Comparison of ENCODE assay signal across 22 cellular contexts in genomic region chr2:233968556-233968955, GRCh38. TPM values are rescaled to one million over a fixed set of nuclear protein-coding genes. Genes with fewer than 3 reads are reported as not detected.
DNase-seq lines count a peak whose midpoint lies in the region; ATAC-seq, FAIRE-seq and TF ChIP-seq lines count a peak whose summit lies in the region.
"Had no signal": no experiment of that assay in that cellular context is flagged by ENCODE, and none has a peak within 500 bp of the region (broad histone marks: within the 10 kb centered on the region; RNA-seq: fewer than 3 reads in every experiment).

No MANE protein-coding gene starts in this region.

- no peaks in the 10 kb centered on the region for H3K9me2 ChIP-seq in MM.1S (replicated peaks; ENCODE audit: insufficient read depth, low read length)

- H3K36me3 ChIP-seq in MM.1S (replicated peaks; ENCODE audit: insufficient read depth, low read length) = peaks cover 3% of the 10 kb centered on the region; the same call in 1 of the 2 replicates
- no peaks in the 10 kb centered on the region for H3K36me3 ChIP-seq in GM12878 (ENCODE audit: control insufficient read depth in 2 of 2, insufficient read depth in 2 of 2, low read length in 1 of 2)
- H3K36me3 ChIP-seq in neuronal stem cell (replicated peaks in 1 of 2; ENCODE audit: control insufficient read depth in 2 of 2, insufficient read depth in 2 of 2, low read length in 2 of 2) = peaks cover 0 to 9% of the 10 kb centered on the region in 2 donors
- H3K36me3 ChIP-seq: HAP-1, SJSA1 had no signal

- H3K9ac ChIP-seq in MM.1S (ENCODE audit: low read length) (peak overlapping the region; percentile 94), GM12878 (ENCODE audit: control insufficient read depth, insufficient read depth, low read length) (no peak overlapping the region), neuronal stem cell (ENCODE audit: low read depth, low read length, poor library complexity) (no peak overlapping the region)
- H3K9ac ChIP-seq: GM23248 had no signal

- H2AK5ac ChIP-seq in neuronal stem cell (ENCODE audit: low read depth, low read length) = no peak overlapping the region

- H3K9me3 ChIP-seq in MM.1S (replicated peaks; ENCODE audit: insufficient read depth, low read length) = no peaks in the 10 kb centered on the region
- no peaks in the 10 kb centered on the region for H3K9me3 ChIP-seq in GM12878 (replicated peaks; ENCODE audit: control insufficient read depth, insufficient read depth, low read length)
- no peaks in the 10 kb centered on the region for H3K9me3 ChIP-seq in neuronal stem cell (replicated peaks in 1 of 2; ENCODE audit: control insufficient read depth in 2 of 2, insufficient read depth in 1 of 2, low read depth in 1 of 2, low read length in 2 of 2)
- H3K9me3 ChIP-seq: HAP-1, SJSA1 had no signal

- RAD21 ChIA-PET in GM12878 (lab: Charles Lee; ENCODE audit: unreplicated experiment) = no interaction called here

- no peaks in the 10 kb centered on the region for H3K9me3 Mint-ChIP-seq in stimulated activated naive CD8-positive, alpha-beta T cell treated with anti-CD3 and anti-CD28 coated beads, Interleukin-15, amount 100 ng/mL, for 72 hours

- no peak for DNase-seq in stimulated activated naive CD8-positive, alpha-beta T cell treated with anti-CD3 and anti-CD28 coated beads, Interleukin-15, amount 100 ng/mL, for 72 hours
- no peak for DNase-seq in stimulated activated naive CD8-positive, alpha-beta T cell treated with anti-CD3 and anti-CD28 coated beads, Interleukin-15, Interleukin-2, amounts not matched to agents 100 U/mL and 50 U/mL, for 24 hours
- DNase-seq in MM.1S = peak; percentile 81
- no peak for DNase-seq in GM12878 (ENCODE audit: low read depth, low spot score)
- DNase-seq in ureter (ENCODE audit: low spot score) = peak; percentile 8
- no peak for DNase-seq in neuronal stem cell (ENCODE audit: low spot score)
- DNase-seq in GM10266 (ENCODE audit: extremely low spot score) = no peak
- no peak for DNase-seq in activated gamma-delta T cell treated with Interleukin-2 at 50 U/mL for 16 hours
- DNase-seq: DMS53, GM23248, NCI-H1092 treated with DMSO at 0.1 percent for 48 hours, NCI-H146, NCI-H2029, NCI-H226, NCI-H510A treated with DMSO at 0.1 percent for 48 hours, NCI-H748 treated with DMSO at 0.1 percent for 48 hours had no signal

- H3F3A ChIP-seq in MM.1S (ENCODE audit: insufficient read depth, low read length) = peaks cover 40% of the 10 kb centered on the region

- no peak overlapping the region for H3K27ac Mint-ChIP-seq in stimulated activated naive CD8-positive, alpha-beta T cell treated with anti-CD3 and anti-CD28 coated beads, Interleukin-15, amount 100 ng/mL, for 72 hours

- POLR2A ChIA-PET in GM12878 (lab: Charles Lee) = no interaction called here

- no peak overlapping the region for H2BK12ac ChIP-seq in neuronal stem cell (ENCODE audit: low read length)

- peak overlapping the region; percentile 64 for H3K4me3 ChIP-seq in MM.1S (ENCODE audit: low read length)
- no peak overlapping the region for H3K4me3 ChIP-seq in GM12878
- no peak overlapping the region for H3K4me3 ChIP-seq in neuronal stem cell (ENCODE audit: low read length in 2 of 2)
- H3K4me3 ChIP-seq: GM23248, HAP-1, K562, SJSA1 had no signal

- in situ Hi-C loops in GM12878 (cut with MboI) = no loop called here

- TF ChIP-seq EP300 in GM12878 (IDR thresholded peaks at IDR 0.05; ENCODE audit: borderline replicate concordance in 1 of 2, control insufficient read depth in 1 of 2, low read depth in 2 of 2, low read length in 2 of 2) = no peak

- no peak for FAIRE-seq in GM12878 (lab: Jason Lieb, UNC)
- FAIRE-seq: K562 had no signal

- no TSS peak for BruUV-seq in GM12878 (replicated peaks; lab: Mats Ljungman, UMichigan)

- TF ChIP-seq CTCF in MM.1S (IDR thresholded peaks at IDR 0.05; ENCODE audit: low read length) = no peak
- no peak for TF ChIP-seq CTCF in GM12878 (IDR thresholded peaks at IDR 0.05 in 2 of 3, conservative IDR thresholded peaks at IDR 0.05 in 1 of 3; ENCODE audit: control insufficient read depth in 2 of 3, extremely low read depth in 1 of 3, insufficient read depth in 1 of 3, low read depth in 3 of 3, low read length in 3 of 3)
- no peak for TF ChIP-seq CTCF in GM10266 (IDR thresholded peaks at IDR 0.05; ENCODE audit: control insufficient read depth, insufficient read depth, low read depth, missing control alignments)

- H3K4me1 ChIP-seq in MM.1S (ENCODE audit: low read length) (peaks cover 46% of the 10 kb centered on the region), GM12878 (ENCODE audit: control insufficient read depth, insufficient read depth, low read length) (no peaks in the 10 kb centered on the region), neuronal stem cell (ENCODE audit: control insufficient read depth in 2 of 2, insufficient read depth in 1 of 2, low read depth in 1 of 2, low read length in 2 of 2) (peaks cover 0 to 3% of the 10 kb centered on the region in 2 donors)
- H3K4me1 ChIP-seq: HAP-1 had no signal

- peaks cover 15% of the 10 kb centered on the region for H3K4me1 Mint-ChIP-seq in stimulated activated naive CD8-positive, alpha-beta T cell treated with anti-CD3 and anti-CD28 coated beads, Interleukin-15, amount 100 ng/mL, for 72 hours

- no peak overlapping the region for H2BK15ac ChIP-seq in neuronal stem cell (ENCODE audit: low read length)

- no peak overlapping the region for H4K8ac ChIP-seq in neuronal stem cell (ENCODE audit: low read depth, low read length)

- no peak overlapping the region for H3K14ac ChIP-seq in neuronal stem cell (ENCODE audit: low read length)

- no peak overlapping the region for H3K4ac ChIP-seq in neuronal stem cell (ENCODE audit: low read length)

- no peak for TF ChIP-seq POLR2A in GM12878 (IDR thresholded peaks at IDR 0.05; ENCODE audit: low read depth, low read length)

- H4K91ac ChIP-seq in neuronal stem cell (ENCODE audit: low read depth, low read length, poor library complexity) = no peak overlapping the region

- no peak for TF ChIP-seq RAD21 in GM12878 (IDR thresholded peaks at IDR 0.05; ENCODE audit: insufficient read depth, low read depth, low read length)

- H4K20me1 ChIP-seq in MM.1S (ENCODE audit: insufficient read depth, low read length) = no peaks in the 10 kb centered on the region
- no peaks in the 10 kb centered on the region for H4K20me1 ChIP-seq in GM12878 (ENCODE audit: control insufficient read depth, insufficient read depth)

- no peak overlapping the region for H3K4me3 Mint-ChIP-seq in stimulated activated naive CD8-positive, alpha-beta T cell treated with anti-CD3 and anti-CD28 coated beads, Interleukin-15, amount 100 ng/mL, for 72 hours

- no peak overlapping the region for H2BK5ac ChIP-seq in neuronal stem cell (ENCODE audit: low read length)

- intact Hi-C loops in GM12878 (cut with micrococcal nuclease; ENCODE audit: unreplicated experiment) = no loop called here

- H2BK120ac ChIP-seq in neuronal stem cell (ENCODE audit: low read depth, low read length) = no peak overlapping the region

- H3K27me3 Mint-ChIP-seq in stimulated activated naive CD8-positive, alpha-beta T cell treated with anti-CD3 and anti-CD28 coated beads, Interleukin-15, amount 100 ng/mL, for 72 hours = no peaks in the 10 kb centered on the region

- no peak overlapping the region for H3K18ac ChIP-seq in neuronal stem cell (ENCODE audit: low read length)

- SMC1A ChIA-PET in GM12878 (lab: Charles Lee; ENCODE audit: uncharacterized antibody, unreplicated experiment) = interaction anchor here (1.0 kb wide), 1 partner anchor 68 kb away, joined by 3 read pairs; no protein-coding TSS in a partner anchor

- H3K23ac ChIP-seq in neuronal stem cell (ENCODE audit: low read depth, low read length, poor library complexity) = no peak overlapping the region

- H2AFZ ChIP-seq in MM.1S (ENCODE audit: low read length) (peak overlapping the region; percentile 18; the same call in 1 of the 2 replicates), GM12878 (ENCODE audit: control insufficient read depth, low read depth, low read length) (no peak overlapping the region), neuronal stem cell (ENCODE audit: low read length) (no peak overlapping the region)
- H2AFZ ChIP-seq: GM23248 had no signal

- H3K27me3 ChIP-seq in MM.1S (replicated peaks; ENCODE audit: insufficient read depth, low read length) (no peaks in the 10 kb centered on the region), GM12878 (replicated peaks in 1 of 2; ENCODE audit: control insufficient read depth in 2 of 2, insufficient read depth in 2 of 2, low read length in 1 of 2) (no peaks in the 10 kb centered on the region; a peak in 1 of 4 replicates), neuronal stem cell (ENCODE audit: control insufficient read depth in 3 of 3, insufficient read depth in 3 of 3, low read depth in 1 of 3, low read length in 3 of 3) (no peaks in the 10 kb centered on the region)
- H3K27me3 ChIP-seq: SJSA1 had no signal

- peak overlapping the region; percentile 99 for H3K27ac ChIP-seq in MM.1S (ENCODE audit: low read length)
- H3K27ac ChIP-seq in GM12878 (ENCODE audit: control insufficient read depth, insufficient read depth) = no peak overlapping the region
- H3K27ac ChIP-seq in neuronal stem cell (replicated peaks; ENCODE audit: low read length) = no peak overlapping the region
- H3K27ac ChIP-seq: C4-2B, GM23248, SJSA1 had no signal

- ATAC-seq in stimulated activated naive CD8-positive, alpha-beta T cell treated with anti-CD3 and anti-CD28 coated beads, Interleukin-15, amount 100 ng/mL, for 72 hours = peak; percentile 52
- no peak for ATAC-seq in stimulated activated naive CD8-positive, alpha-beta T cell treated with anti-CD3 and anti-CD28 coated beads, Interleukin-15, Interleukin-2, amounts not matched to agents 100 U/mL and 50 U/mL, for 24 hours
- ATAC-seq in GM12878 = no peak; the same call in 2 of the 3 replicates
- ATAC-seq: K562, Right ventricle myocardium inferior had no signal

- CTCF ChIA-PET in GM12878 (lab: Yijun Ruan, JAX) = no interaction called here

- WGBS in GM12878 (ENCODE audit: insufficient coverage, insufficient replicate concordance, low lambda C conversion rate, missing lambda C conversion rate) = 14% methylated on average over 4 of the region's 4 CpGs
- WGBS in neuronal stem cell (ENCODE audit: extremely low coverage in 2 of 2, insufficient read length in 2 of 2, insufficient replicate concordance in 1 of 2), 2 donors = no CpG with 5 or more reads among the region's 4 CpGs

- H3K79me2 ChIP-seq in MM.1S (ENCODE audit: low read length) (peaks cover 38% of the 10 kb centered on the region), GM12878 (ENCODE audit: control insufficient read depth, insufficient read depth, low read length) (no peaks in the 10 kb centered on the region)

- no peaks in the 10 kb centered on the region for H3K79me1 ChIP-seq in neuronal stem cell (ENCODE audit: low read depth, low read length)

- H3K4me2 ChIP-seq in MM.1S (ENCODE audit: low read depth, low read length) = peak overlapping the region; percentile 96
- no peak overlapping the region for H3K4me2 ChIP-seq in GM12878 (ENCODE audit: control insufficient read depth, insufficient read depth)
- H3K4me2 ChIP-seq in neuronal stem cell (ENCODE audit: insufficient read depth, low read length, poor library complexity, severe bottlenecking) = no peak overlapping the region

RNA-seq across cellular contexts. Expression of gene TRPM8, which starts 51.4 kb away (rescaled TPM):
- total RNA-seq in GM12878 (2013; cell fraction: nucleolus; rRNA removed) = 2.3 and 3.5 TPM in 2 replicates
- total RNA-seq in GM12878 (2014; rRNA removed) (not detected in 2 replicates), GM12878 (2014; rRNA removed; fragmentation: Illumina TruSeq; extraction: Trizol) (not detected in 2 replicates), GM12878 (2021) (not detected in 2 replicates), ureter (not detected)
- not detected for polyA plus RNA-seq in GM12878 (2011; ENCODE audit: low read depth)
- polyA plus RNA-seq in GM12878 (2011; rRNA removed) (3.9 and 5.5 TPM in 2 replicates), GM12878 (2014; fragmentation: Illumina TruSeq; extraction: Trizol) (not detected in 2 replicates), GM12878 (2014; fragmentation: Nextera tagmentation; extraction: Ambion mirVana) (not detected), GM12878 (2014; rRNA removed) (0.04 TPM in 1 of 2 replicates, not detected in the other), GM12878 (2016; fragmentation: Nextera tagmentation; extraction: Ambion mirVana) (not detected)
- polyA plus RNA-seq in GM12878 (2011; cell fraction: cytosol; rRNA removed) = 5.4 and 7.1 TPM in 2 replicates
- 4.8 and 8.8 TPM in 2 replicates for polyA plus RNA-seq in GM12878 (2011; cell fraction: nucleus; rRNA removed)
- 0.04 TPM in 1 of 2 replicates, not detected in the other for polyA plus RNA-seq in GM12878 (2012)
- polyA minus RNA-seq in GM12878 (2011; rRNA and poly(A)+ RNA removed) = 6.1 and 7.3 TPM in 2 replicates
- 2.2 and 2.5 TPM in 2 replicates for polyA minus RNA-seq in GM12878 (2011; cell fraction: cytosol; rRNA and poly(A)+ RNA removed)
- polyA minus RNA-seq in GM12878 (2011; cell fraction: nucleus; rRNA and poly(A)+ RNA removed) = 3.5 and 9.1 TPM in 2 replicates
- 4.2 TPM for polyA plus RNA-seq in neuronal stem cell (2013, experiment 1 of 2)
- 4.8 TPM for polyA plus RNA-seq in neuronal stem cell (2013, experiment 2 of 2)
- total RNA-seq: GM23248, K562, OCI-LY7, Right ventricle myocardium inferior had no signal
- polyA plus RNA-seq: GM23248, K562 had no signal

Comparison
In these comparisons a context has a peak if more than half of its experiments do, and no peak if none do; other contexts are left out.
1. DNase-seq: peak in MM.1S (single experiment) and ureter (single experiment); none in stimulated activated naive CD8-positive, alpha-beta T cell treated with anti-CD3 and anti-CD28 coated beads, Interleukin-15, amount 100 ng/mL, for 72 hours (0 of 2), stimulated activated naive CD8-positive, alpha-beta T cell treated with anti-CD3 and anti-CD28 coated beads, Interleukin-15, Interleukin-2, amounts not matched to agents 100 U/mL and 50 U/mL, for 24 hours (single experiment), GM12878 (single experiment), neuronal stem cell (single experiment), GM10266 (single experiment) and activated gamma-delta T cell treated with Interleukin-2 at 50 U/mL for 16 hours (single experiment).